In genomic region chr6:161701051-161701450, GRCh38 we compare ENCODE assay signal across 5 cellular contexts.
"Had no signal": no experiment of that assay in that cellular context is flagged by ENCODE, and none has a peak within 500 bp of the region (broad histone marks: within the 10 kb centered on the region; RNA-seq: fewer than 3 reads in every experiment).

No MANE protein-coding gene starts in this region.

- ATAC-seq: GM23338, HepG2 had no signal

- DNase-seq: H9, HCEC 1CT, KBM-7 had no signal
